9 cellular contexts compared by ENCODE assay signal in genomic region chr2:121595012-121595891, GRCh38. TPM values are rescaled to one million over a fixed set of nuclear protein-coding genes. Genes with fewer than 3 reads are reported as not detected.
A peak's percentile ranks its signal among the peaks of the same experiment; 100 is the strongest.
DNase-seq lines count a peak whose midpoint lies in the region; ATAC-seq, FAIRE-seq and TF ChIP-seq lines count a peak whose summit lies in the region.
"Had no signal": no experiment of that assay in that cellular context is flagged by ENCODE, and none has a peak within 500 bp of the region (broad histone marks: within the 10 kb centered on the region; RNA-seq: fewer than 3 reads in every experiment).

No MANE protein-coding gene starts in this region.

- H2BK120ac ChIP-seq in mesenchymal stem cell (ENCODE audit: low read depth, low read length) (no peak overlapping the region), trophoblast cell (ENCODE audit: insufficient read depth, low read length, poor library complexity) (no peak overlapping the region)

- H3K4ac ChIP-seq in mesenchymal stem cell (ENCODE audit: low read depth in 1 of 2, low read length in 2 of 2) = no peak overlapping the region
- H3K4ac ChIP-seq in trophoblast cell (ENCODE audit: low read depth, low read length) = no peak overlapping the region

- 92% methylated on average over 5 of the region's 6 CpGs for WGBS in mesenchymal stem cell
- whole genome bisulfite sequencing in trophoblast cell (ENCODE audit: extremely low coverage, insufficient coverage, insufficient read length) = no CpG with 5 or more reads among the region's 6 CpGs

- no peaks in the 10 kb centered on the region for H3K36me3 ChIP-seq in CD8-positive, alpha-beta T cell (ENCODE audit: insufficient read depth, low read length)
- H3K36me3 ChIP-seq in mesenchymal stem cell (ENCODE audit: control insufficient read depth in 1 of 2, insufficient read depth in 2 of 2, low read depth in 1 of 2, low read length in 2 of 2) (peaks cover 0 to 7% of the 10 kb centered on the region in 2 experiments), trophoblast cell (ENCODE audit: control insufficient read depth in 1 of 2, insufficient read depth in 2 of 2, low read length in 2 of 2) (peaks cover 0 to 3% of the 10 kb centered on the region in 2 experiments)

- no peak overlapping the region for H3K4me3 ChIP-seq in CD8-positive, alpha-beta T cell (ENCODE audit: low read depth, low read length)
- no peak overlapping the region for H3K4me3 ChIP-seq in mesenchymal stem cell (ENCODE audit: insufficient read depth in 1 of 2, low read depth in 1 of 2, low read length in 2 of 2)
- H3K4me3 ChIP-seq in coronary artery = no peak overlapping the region
- no peak overlapping the region for H3K4me3 ChIP-seq in trophoblast cell (ENCODE audit: low read depth, low read length)

- CTCF ChIA-PET in CD8-positive, alpha-beta T cell (lab: Charles Lee) = interaction anchor here (1.0 to 1.6 kb wide), 3 partner anchors 10 to 64 kb away, joined by 3 to 4 read pairs (median 3); partner anchors contain the start of gene RNU4ATAC

- POLR2A ChIA-PET in CD8-positive, alpha-beta T cell (lab: Charles Lee) = interaction anchor here (1.0 to 2.7 kb wide), 2 partner anchors 55 to 142 kb away, joined by 3 to 12 read pairs; partner anchors contain the start of genes CLASP1 and NIFK

- H3K9me3 ChIP-seq in CD8-positive, alpha-beta T cell (ENCODE audit: low read length) = no peaks in the 10 kb centered on the region
- H3K9me3 ChIP-seq in mesenchymal stem cell (ENCODE audit: control insufficient read depth, low read length) (no peaks in the 10 kb centered on the region), trophoblast cell (ENCODE audit: insufficient read depth, low read depth, low read length) (no peaks in the 10 kb centered on the region)

- H3K27ac Mint-ChIP-seq in CD8-positive, alpha-beta T cell = peak overlapping the region; percentile 78

- H2BK12ac ChIP-seq in mesenchymal stem cell (ENCODE audit: low read length in 2 of 2) (no peak overlapping the region), trophoblast cell (ENCODE audit: low read length) (no peak overlapping the region)

- ATAC-seq in CD8-positive, alpha-beta T cell = no peak
- ATAC-seq in GM19395 (IDR thresholded peaks at IDR 0.05; ENCODE audit: unreplicated experiment) = no peak

- no peak overlapping the region for H2BK15ac ChIP-seq in mesenchymal stem cell (ENCODE audit: low read depth, poor library complexity, severe bottlenecking)

- peak; percentile 84 for FAIRE-seq in GM19239 (lab: Jason Lieb, UNC)

- H4K12ac ChIP-seq in trophoblast cell (ENCODE audit: low read depth, low read length) = no peak overlapping the region

- H3K36me3 Mint-ChIP-seq in CD8-positive, alpha-beta T cell = peaks cover 14% of the 10 kb centered on the region

- H4K8ac ChIP-seq in mesenchymal stem cell (ENCODE audit: low read length) = no peak overlapping the region
- no peak overlapping the region for H4K8ac ChIP-seq in trophoblast cell (ENCODE audit: low read depth, low read length)

- H3K18ac ChIP-seq in mesenchymal stem cell (ENCODE audit: low read depth in 1 of 2, low read length in 2 of 2) = no peak overlapping the region
- H3K18ac ChIP-seq in trophoblast cell (ENCODE audit: low read length) = no peak overlapping the region

- H3K4me3 Mint-ChIP-seq in CD8-positive, alpha-beta T cell = no peak overlapping the region

- H3K27ac ChIP-seq in CD8-positive, alpha-beta T cell (ENCODE audit: low read depth, low read length) = no peak overlapping the region
- peak overlapping the region; percentile 79 for H3K27ac ChIP-seq in VCaP
- H3K27ac ChIP-seq in mesenchymal stem cell (ENCODE audit: low read length, poor library complexity, severe bottlenecking) = peak overlapping the region; percentile 40
- H3K27ac ChIP-seq in coronary artery = no peak overlapping the region
- no peak overlapping the region for H3K27ac ChIP-seq in trophoblast cell (ENCODE audit: low read depth, low read length)

- H3K27me3 Mint-ChIP-seq in CD8-positive, alpha-beta T cell (ENCODE audit: low read depth) = no peaks in the 10 kb centered on the region

- peaks cover 22% of the 10 kb centered on the region for H3K4me1 ChIP-seq in CD8-positive, alpha-beta T cell (ENCODE audit: insufficient read depth, low read length)
- H3K4me1 ChIP-seq in mesenchymal stem cell (ENCODE audit: control insufficient read depth, insufficient read depth, low read depth, low read length) = peaks cover 3% of the 10 kb centered on the region
- H3K4me1 ChIP-seq in trophoblast cell (ENCODE audit: control insufficient read depth in 1 of 2, insufficient read depth in 2 of 2, low read length in 2 of 2) = no peaks in the 10 kb centered on the region

- H2BK5ac ChIP-seq in mesenchymal stem cell (ENCODE audit: low read depth, low read length, poor library complexity, severe bottlenecking) (peak overlapping the region; percentile 14), trophoblast cell (ENCODE audit: low read depth, low read length, poor library complexity) (no peak overlapping the region)

- H3K9ac ChIP-seq in mesenchymal stem cell (ENCODE audit: low read length) (peak overlapping the region; percentile 73), trophoblast cell (ENCODE audit: low read length) (no peak overlapping the region)

- no peak overlapping the region for H3K23ac ChIP-seq in mesenchymal stem cell (ENCODE audit: low read length in 2 of 2)
- no peak overlapping the region for H3K23ac ChIP-seq in trophoblast cell (ENCODE audit: low read length)

- H3K14ac ChIP-seq in mesenchymal stem cell (ENCODE audit: low read length in 2 of 2) = no peak overlapping the region
- H3K14ac ChIP-seq in trophoblast cell (ENCODE audit: low read length) = no peak overlapping the region

- DNase-seq in CD8-positive, alpha-beta T cell = no peak
- no peak for DNase-seq in GM19239 (ENCODE audit: insufficient read length, low spot score)
- no peak for DNase-seq in mesenchymal stem cell
- DNase-seq in coronary artery (ENCODE audit: low spot score) = no peak
- no peak for DNase-seq in trophoblast cell
- no peak for DNase-seq in NCI-H226
- DNase-seq: NCI-H2081 treated with DMSO at 0.1 percent for 48 hours had no signal

- H3K79me1 ChIP-seq in mesenchymal stem cell (replicated peaks; ENCODE audit: low read length, poor library complexity, severe bottlenecking) (peaks cover 11% of the 10 kb centered on the region), trophoblast cell (ENCODE audit: low read length) (no peaks in the 10 kb centered on the region)

- intact Hi-C loops in CD8-positive, alpha-beta T cell (cut with DNase I, micrococcal nuclease) = loop anchor here in 1 of 2 experiments (5.0 kb wide), 1 partner anchor 52 kb away; the partner anchor contains the start of gene CLASP1

- peaks cover 54% of the 10 kb centered on the region for H3K4me1 Mint-ChIP-seq in CD8-positive, alpha-beta T cell (ENCODE audit: low read depth)

- H2AFZ ChIP-seq in mesenchymal stem cell (ENCODE audit: low read depth, low read length) (no peak overlapping the region), trophoblast cell (ENCODE audit: insufficient read depth, low read length, poor library complexity) (no peak overlapping the region)

- H2AK5ac ChIP-seq in mesenchymal stem cell (ENCODE audit: low read length, severe bottlenecking) (no peak overlapping the region), trophoblast cell (ENCODE audit: low read length) (no peak overlapping the region)

- H3K9me3 Mint-ChIP-seq in CD8-positive, alpha-beta T cell = no peaks in the 10 kb centered on the region

- no peaks in the 10 kb centered on the region for H3K27me3 ChIP-seq in CD8-positive, alpha-beta T cell (ENCODE audit: insufficient read depth, low read length)
- H3K27me3 ChIP-seq in mesenchymal stem cell (ENCODE audit: control insufficient read depth in 1 of 2, insufficient read depth in 1 of 2, low read length in 2 of 2) (no peaks in the 10 kb centered on the region), trophoblast cell (ENCODE audit: insufficient read depth, low read length) (no peaks in the 10 kb centered on the region)

- no peak for TF ChIP-seq CTCF in CD8-positive, alpha-beta T cell (IDR thresholded peaks at IDR 0.05)
- TF ChIP-seq CTCF in VCaP (conservative IDR thresholded peaks at IDR 0.05) (no peak), coronary artery (IDR thresholded peaks at IDR 0.05) (no peak)

- H3K4me2 ChIP-seq in mesenchymal stem cell (ENCODE audit: low read length, poor library complexity, severe bottlenecking) (peak overlapping the region; percentile 52), trophoblast cell (ENCODE audit: low read length) (no peak overlapping the region)

- H4K91ac ChIP-seq in mesenchymal stem cell (ENCODE audit: low read length) (no peak overlapping the region), trophoblast cell (ENCODE audit: low read depth, low read length) (no peak overlapping the region)

- H3K79me2 ChIP-seq in trophoblast cell (ENCODE audit: control insufficient read depth, insufficient read depth, low read length, poor library complexity) = no peaks in the 10 kb centered on the region

RNA-seq across cellular contexts. Expression of gene CLASP1, which starts 54.0 kb away (rescaled TPM):
- 10 to 100 TPM; 57.0 to 65.7 TPM for total RNA-seq in CD8-positive, alpha-beta T cell
- polyA plus RNA-seq in mesenchymal stem cell (2013, experiment 1 of 2) = 15.0 TPM
- polyA plus RNA-seq in mesenchymal stem cell (2013, experiment 2 of 2) = 14.1 TPM
- 15.0 and 15.9 TPM in 2 replicates for polyA plus RNA-seq in trophoblast cell (2013)

Comparison
In these comparisons a context has a peak if more than half of its experiments do, and no peak if none do; other contexts are left out.
1. H3K27ac ChIP-seq: peak in VCaP (single experiment) and mesenchymal stem cell (single experiment); none in CD8-positive, alpha-beta T cell (single experiment), coronary artery (0 of 2) and trophoblast cell (single experiment).